In the genomic region with DNA sequence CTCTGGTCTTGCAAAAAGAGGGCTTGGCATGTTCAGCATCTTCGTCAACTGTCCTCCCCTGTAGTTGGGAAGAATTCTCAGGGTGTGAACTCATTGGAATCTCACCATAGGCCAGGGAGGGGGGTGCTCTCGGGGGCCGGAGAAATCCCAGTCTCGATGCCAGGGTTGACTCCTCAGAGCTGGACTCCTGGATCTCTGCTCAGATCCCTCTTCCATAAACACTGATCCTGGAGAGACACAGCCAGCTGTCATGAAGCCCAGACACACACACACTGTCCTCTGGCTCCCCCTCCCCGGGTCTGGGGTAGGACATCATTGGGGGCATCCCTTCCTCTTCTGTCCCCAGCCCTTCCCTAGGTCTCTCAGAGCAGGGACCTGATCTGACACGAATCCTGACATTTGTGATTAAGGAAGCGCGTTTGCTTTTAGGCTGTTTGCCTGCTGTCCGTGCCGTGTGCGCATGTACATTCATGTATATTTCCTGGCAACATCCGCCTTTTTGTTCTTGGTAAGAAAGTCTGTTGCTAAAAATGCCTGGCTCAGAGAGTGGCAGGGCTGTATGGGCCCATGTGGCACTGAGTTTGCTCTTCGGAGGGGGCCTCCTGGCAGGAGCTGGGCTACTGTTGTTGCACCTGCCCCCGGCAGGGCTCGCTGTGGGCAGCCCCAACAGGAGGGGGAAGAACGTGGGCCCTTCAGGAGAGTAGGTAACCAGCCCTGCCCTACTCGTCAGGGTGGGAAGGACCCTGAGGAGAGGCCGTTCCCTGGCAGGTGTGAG, we compare ENCODE assay signal across 11 cellular contexts. TPM values are rescaled to one million over a fixed set of nuclear protein-coding genes. Genes with fewer than 3 reads are reported as not detected.
DNase-seq lines count a peak whose midpoint lies in the region; ATAC-seq, FAIRE-seq and TF ChIP-seq lines count a peak whose summit lies in the region.
"Had no signal": no experiment of that assay in that cellular context is flagged by ENCODE, and none has a peak within 500 bp of the region (broad histone marks: within the 10 kb centered on the region; RNA-seq: fewer than 3 reads in every experiment).

No MANE protein-coding gene starts in this region.

- H3K36me3 ChIP-seq in H1 (ENCODE audit: control insufficient read depth in 2 of 4, insufficient read depth in 4 of 4, low read length in 3 of 4): no peaks in the 10 kb centered on the region; a peak in 1 of 8 replicates

- WGBS in H1 (ENCODE audit: extremely low coverage in 1 of 2, insufficient coverage in 1 of 2, insufficient read length in 1 of 2, insufficient replicate concordance in 2 of 2, low coverage in 1 of 2, low lambda C conversion rate in 2 of 2, missing lambda C conversion rate in 1 of 2), 2 experiments: 83% methylated on average over 18 of the region's 18 CpGs; no CpG with 5 or more reads in 1 of the 2 experiments

- H4K8ac ChIP-seq in H1 (ENCODE audit: extremely low read depth, insufficient read depth, low read length): 0 out of 2 replicates have a peak overlapping the region, but pooled peaks have one; percentile 39

- CTCF ChIA-PET in T-cell (lab: Charles Lee) (no interaction called here), H1 (lab: Charles Lee; ENCODE audit: partially characterized antibody) (interaction anchor here (0.7 to 3.1 kb wide), 7 partner anchors 17 to 132 kb away, joined by 3 to 9 read pairs (median 4); no protein-coding TSS in a partner anchor)

- no peaks in the 10 kb centered on the region for H3K27me3 Mint-ChIP-seq in T-cell

- H3K23ac ChIP-seq in H1 (ENCODE audit: insufficient read length): no peak overlapping the region

- TF ChIP-seq CTCF in H1 (IDR thresholded peaks at IDR 0.05; ENCODE audit: control extremely low read depth in 1 of 3, insufficient read depth in 1 of 3, low read depth in 1 of 3, low read length in 3 of 3): peak in 1 of 3 experiments; percentile 48; a peak in 2 of 4 replicates

- no peak for TF ChIP-seq EP300 in H1 (IDR thresholded peaks at IDR 0.05; ENCODE audit: borderline replicate concordance in 1 of 2, low read depth in 2 of 2, low read length in 2 of 2)

- H2AK5ac ChIP-seq in H1 (ENCODE audit: low read depth, low read length): no peak overlapping the region

- H3K4ac ChIP-seq in H1 (replicated peaks; ENCODE audit: insufficient read length, low read depth, low read length): no peak overlapping the region

- H3K4me1 ChIP-seq in H1 (replicated peaks in 1 of 4; ENCODE audit: control insufficient read depth in 3 of 4, insufficient read depth in 4 of 4, low read length in 3 of 4): peaks cover 0 to 16% (median 7%) of the 10 kb centered on the region in 4 experiments; a peak in 5 of 7 replicates

- POLR2A ChIA-PET in T-cell (lab: Charles Lee) (interaction anchor here in 1 of 2 donors (0.6 to 0.7 kb wide), 2 partner anchors 25 to 210 kb away, joined by 5 to 11 read pairs; no protein-coding TSS in a partner anchor), H1 (lab: Charles Lee; ENCODE audit: partially characterized antibody) (interaction anchor here (0.6 kb wide), 1 partner anchor 73 kb away, joined by 3 read pairs; no protein-coding TSS in a partner anchor)

- TF ChIP-seq RAD21 in H1 (IDR thresholded peaks at IDR 0.05 in 1 of 2, conservative IDR thresholded peaks at IDR 0.05 in 1 of 2; ENCODE audit: low read depth in 2 of 2, low read length in 2 of 2): peak; percentile 22 to 48; a peak in 3 of 4 replicates

- no peak overlapping the region for H3K9ac ChIP-seq in H1 (replicated peaks in 1 of 4; ENCODE audit: extremely low read depth in 1 of 4, low read depth in 3 of 4, low read length in 3 of 4)

- peak; percentile 72 to 94 (median 76) for ATAC-seq in T-cell (replicated peaks in 1 of 4)
- no peak for ATAC-seq in HG03045 (IDR thresholded peaks at IDR 0.05; ENCODE audit: unreplicated experiment)
- ATAC-seq: left lobe of liver had no signal

- H3K14ac ChIP-seq in H1 (ENCODE audit: insufficient read length): no peak overlapping the region

- H3K18ac ChIP-seq in H1 (ENCODE audit: extremely low read depth, low read length): no peak overlapping the region

- H3K27ac Mint-ChIP-seq in T-cell: peak overlapping the region; percentile 93 to 94

- no peaks in the 10 kb centered on the region; the same call in 1 of the 2 replicates for H3K23me2 ChIP-seq in H1 (ENCODE audit: low read depth, low read length)

- 0 out of 2 replicates have a peak overlapping the region, but pooled peaks have one; percentile 46 for H2BK15ac ChIP-seq in H1 (ENCODE audit: low read length)

- H2AFZ ChIP-seq in H1 (ENCODE audit: low read length): no peak overlapping the region

- H2BK20ac ChIP-seq in H1 (ENCODE audit: low read length): no peak overlapping the region

- no peaks in the 10 kb centered on the region for H3K79me1 ChIP-seq in H1 (ENCODE audit: low read depth, low read length)

- no peaks in the 10 kb centered on the region for H3K27me3 ChIP-seq in H1 (replicated peaks in 1 of 4; ENCODE audit: control insufficient read depth in 3 of 4, extremely low read depth in 1 of 4, insufficient read depth in 3 of 4, low read length in 3 of 4)

- no peak overlapping the region for H4K5ac ChIP-seq in H1 (ENCODE audit: insufficient read length, low read depth, low read length)

- no peak overlapping the region for H3K27ac ChIP-seq in H1 (ENCODE audit: low read depth, low read length)

- H2BK12ac ChIP-seq in H1 (ENCODE audit: low read depth, low read length): no peak overlapping the region

- no peak overlapping the region for H3K56ac ChIP-seq in H1 (replicated peaks; ENCODE audit: insufficient read length, low read depth, low read length)

- H2BK5ac ChIP-seq in H1 (ENCODE audit: low read depth, low read length): 0 out of 2 replicates have a peak overlapping the region, but pooled peaks have one; percentile 30

- TF ChIP-seq POLR2A in H1 (IDR thresholded peaks at IDR 0.05; ENCODE audit: control extremely low read depth in 1 of 2, low read depth in 2 of 2, low read length in 2 of 2): no peak

- no peaks in the 10 kb centered on the region for H3K79me2 ChIP-seq in H1 (ENCODE audit: control insufficient read depth in 1 of 2, insufficient read depth in 2 of 2, low read length in 2 of 2)

- no peak overlapping the region for H3K4me3 ChIP-seq in H1 (ENCODE audit: extremely low read depth in 1 of 4, insufficient read depth in 2 of 4, low read depth in 3 of 4, low read length in 4 of 4)

- H4K91ac ChIP-seq in H1 (replicated peaks; ENCODE audit: insufficient read length, low read length): no peak overlapping the region

- H4K20me1 ChIP-seq in H1 (replicated peaks in 1 of 2; ENCODE audit: control insufficient read depth in 1 of 2, insufficient read depth in 2 of 2, low read length in 2 of 2): no peaks in the 10 kb centered on the region

- H3K36me3 Mint-ChIP-seq in T-cell: peaks cover 33% of the 10 kb centered on the region

- H3K4me1 Mint-ChIP-seq in T-cell: peaks cover 44 to 68% (median 47%) of the 10 kb centered on the region in 3 donors

- DNase-seq in DMS153 (lab: John Stamatoyannopoulos, UW) (peak; percentile 41), DMS153 treated with DMSO at 0.1 percent for 48 hours (lab: John Stamatoyannopoulos, UW; ENCODE audit: unreplicated experiment) (no peak), T-cell (peak in 31 of 34 experiments; percentile 2 to 70 (median 47)), H1 (ENCODE audit: low read depth in 1 of 2, low spot score in 2 of 2) (no peak), SKM-1 (lab: John Stamatoyannopoulos, UW; ENCODE audit: unreplicated experiment) (no peak), OCI-M2 (lab: John Stamatoyannopoulos, UW; ENCODE audit: unreplicated experiment) (no peak)
- peak; percentile 34 for DNase-seq in stimulated activated CD4-positive, alpha-beta T cell treated with anti-CD3 and anti-CD28 coated beads, Interleukin-4, amount 100 ng/mL, for 1 hour
- DNase-seq: NCI-H1105 had no signal

- no peaks in the 10 kb centered on the region for H3K9me3 Mint-ChIP-seq in T-cell

- no peak for FAIRE-seq in H1 (lab: Jason Lieb, UNC)
- FAIRE-seq: A204.1 had no signal

- no peak overlapping the region for H3K4me2 ChIP-seq in H1 (ENCODE audit: insufficient read depth in 1 of 2, low read depth in 2 of 2, low read length in 2 of 2)

- no peak overlapping the region for H2BK120ac ChIP-seq in H1 (replicated peaks; ENCODE audit: low read depth, low read length)

- peak overlapping the region; percentile 9 to 72 (median 39) for H3K4me3 Mint-ChIP-seq in T-cell

- H3K9me3 ChIP-seq in H1 (ENCODE audit: insufficient read depth in 2 of 2, low read depth in 1 of 2, low read length in 1 of 2): no peaks in the 10 kb centered on the region

TF ChIP-seq in H1, 55 proteins besides CTCF, POLR2A, EP300 and RAD21:
- TF ChIP-seq NANOG (IDR thresholded peaks at IDR 0.05; ENCODE audit: insufficient read depth, low read depth, low read length, poor library complexity, severe bottlenecking) (no peak), TBP (IDR thresholded peaks at IDR 0.05; ENCODE audit: low read depth, low read length) (no peak), SIN3A (conservative IDR thresholded peaks at IDR 0.05 in 1 of 2, IDR thresholded peaks at IDR 0.05 in 1 of 2; ENCODE audit: low read depth in 1 of 2, low read length in 2 of 2) (no peak), ZNF274 (IDR thresholded peaks at IDR 0.05; ENCODE audit: borderline replicate concordance, extremely low read depth, low read length) (no peak), ASH2L (IDR thresholded peaks at IDR 0.05; ENCODE audit: low read length) (no peak), SIX5 (IDR thresholded peaks at IDR 0.05; ENCODE audit: low read depth, low read length) (no peak), SP1 (IDR thresholded peaks at IDR 0.05; ENCODE audit: low read depth, low read length) (no peak)

RNA-seq across cellular contexts. Expression of a gene that starts 45.4 kb away (rescaled TPM):
- 10 to 100 TPM; 22.4 to 28.9 (median 25.9) TPM for total RNA-seq in T-cell
- total RNA-seq in H1 (2021; fragmentation: NEBNext Ultra II Directional; extraction: Animal tissue kit (Norgen Biotek cat#: 25700)): 77.4 and 77.6 TPM in 2 replicates
- 43.0 and 67.3 TPM in 2 replicates for polyA plus RNA-seq in H1 (2011; rRNA removed)
- polyA plus RNA-seq in H1 (2011; cell fraction: cytosol; rRNA removed): 36.6 TPM
- 58.6 TPM for polyA plus RNA-seq in H1 (2011; cell fraction: nucleus; rRNA removed)
- 72.8 to 99.4 TPM (median 83.9 TPM) in 4 replicates for polyA plus RNA-seq in H1 (2012, experiment 1 of 2)
- 89.8 TPM for polyA plus RNA-seq in H1 (2012, experiment 2 of 2)
- polyA plus RNA-seq in H1 (2013, experiment 1 of 2): 103 TPM
- polyA plus RNA-seq in H1 (2013, experiment 2 of 2): 109 TPM
- polyA minus RNA-seq in H1 (2011; rRNA and poly(A)+ RNA removed): 25.4 and 44.6 TPM in 2 replicates
- polyA minus RNA-seq in H1 (2011; cell fraction: cytosol; rRNA and poly(A)+ RNA removed): 47.6 TPM
- 23.2 TPM for polyA minus RNA-seq in H1 (2011; cell fraction: nucleus; rRNA and poly(A)+ RNA removed)

Comparison
In these comparisons a context has a peak if more than half of its experiments do, and no peak if none do; other contexts are left out.
1. DNase-seq: peak in DMS153 (single experiment), T-cell (31 of 34) and stimulated activated CD4-positive, alpha-beta T cell treated with anti-CD3 and anti-CD28 coated beads, Interleukin-4, amount 100 ng/mL, for 1 hour (single experiment); none in DMS153 treated with DMSO at 0.1 percent for 48 hours (single experiment), H1 (0 of 2), SKM-1 (single experiment) and OCI-M2 (single experiment).